Comparison of ENCODE assay signal across 1 cellular context in the genomic region with DNA sequence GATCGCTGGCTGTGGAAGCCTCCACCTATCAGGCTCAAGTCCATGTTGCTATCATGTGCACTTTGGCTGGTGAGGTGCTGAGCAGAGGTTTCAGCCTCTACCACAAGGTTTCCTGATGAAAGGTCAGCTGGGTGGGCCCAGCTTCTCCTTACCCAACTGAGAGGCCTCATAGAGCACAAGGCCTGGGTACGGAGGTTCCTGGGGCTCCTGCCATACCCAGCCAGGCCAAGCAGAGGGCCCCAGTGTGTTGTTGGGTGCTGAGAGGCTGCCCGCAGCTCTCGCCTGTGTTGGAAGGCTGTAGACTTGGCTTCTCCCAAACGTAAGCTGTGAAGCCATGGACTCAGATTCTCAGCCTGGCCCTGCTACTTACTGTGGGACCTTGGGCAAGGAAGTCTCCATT.
TF ChIP-seq lines count a peak whose summit lies in the region.

No MANE protein-coding gene starts in this region.

TF ChIP-seq in K562, 482 proteins besides CTCF, POLR2A, EP300 and RAD21 (continued from another document):
- TF ChIP-seq ZNF311 (CRISPR knock-in tag; IDR thresholded peaks at IDR 0.05) (peak; percentile 83), ZBTB7A (IDR thresholded peaks at IDR 0.05; ENCODE audit: borderline replicate concordance, control insufficient read depth, low read depth, low read length) (0 out of 2 replicates have a peak, but pooled peaks have one; percentile 14), RBM15 (IDR thresholded peaks at IDR 0.05; ENCODE audit: insufficient read depth, low read length) (no peak), FIP1L1 (IDR thresholded peaks at IDR 0.05; ENCODE audit: low read depth, low read length, poor library complexity, severe bottlenecking) (no peak), MTA1 (IDR thresholded peaks at IDR 0.05; ENCODE audit: borderline replicate concordance) (0 out of 2 replicates have a peak, but pooled peaks have one; percentile 3), ZNF280B (CRISPR knock-in tag; IDR thresholded peaks at IDR 0.05) (no peak), DMBX1 (CRISPR knock-in tag; IDR thresholded peaks at IDR 0.05; ENCODE audit: borderline replicate concordance) (peak; percentile 80; the same call in 1 of the 2 replicates), MTA2 (IDR thresholded peaks at IDR 0.05; ENCODE audit: low read depth) (0 out of 2 replicates have a peak, but pooled peaks have one; percentile 3), THAP7 (CRISPR knock-in tag; IDR thresholded peaks at IDR 0.05) (peak; percentile 43; the same call in 1 of the 2 replicates), MYC (IDR thresholded peaks at IDR 0.05; ENCODE audit: low read depth, low read length) (peak; percentile 26; the same call in 1 of the 2 replicates), MYC (CRISPR knock-in tag; IDR thresholded peaks at IDR 0.05; ENCODE audit: borderline replicate concordance, low read depth) (peak; percentile 59; the same call in 1 of the 2 replicates), ZNF134 (CRISPR knock-in tag; conservative IDR thresholded peaks at IDR 0.05) (0 out of 2 replicates have a peak, but pooled peaks have one; percentile 16), NFYB (IDR thresholded peaks at IDR 0.05; ENCODE audit: extremely low read depth, insufficient read length) (peak; percentile 10)
- TF ChIP-seq, protein P1, sequence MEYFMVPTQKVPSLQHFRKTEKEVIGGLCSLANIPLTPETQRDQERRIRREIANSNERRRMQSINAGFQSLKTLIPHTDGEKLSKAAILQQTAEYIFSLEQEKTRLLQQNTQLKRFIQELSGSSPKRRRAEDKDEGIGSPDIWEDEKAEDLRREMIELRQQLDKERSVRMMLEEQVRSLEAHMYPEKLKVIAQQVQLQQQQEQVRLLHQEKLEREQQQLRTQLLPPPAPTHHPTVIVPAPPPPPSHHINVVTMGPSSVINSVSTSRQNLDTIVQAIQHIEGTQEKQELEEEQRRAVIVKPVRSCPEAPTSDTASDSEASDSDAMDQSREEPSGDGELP (CRISPR knock-in tag; IDR thresholded peaks at IDR 0.05; ENCODE audit: borderline replicate concordance), result peak; percentile 73
- TF ChIP-seq, protein P2, sequence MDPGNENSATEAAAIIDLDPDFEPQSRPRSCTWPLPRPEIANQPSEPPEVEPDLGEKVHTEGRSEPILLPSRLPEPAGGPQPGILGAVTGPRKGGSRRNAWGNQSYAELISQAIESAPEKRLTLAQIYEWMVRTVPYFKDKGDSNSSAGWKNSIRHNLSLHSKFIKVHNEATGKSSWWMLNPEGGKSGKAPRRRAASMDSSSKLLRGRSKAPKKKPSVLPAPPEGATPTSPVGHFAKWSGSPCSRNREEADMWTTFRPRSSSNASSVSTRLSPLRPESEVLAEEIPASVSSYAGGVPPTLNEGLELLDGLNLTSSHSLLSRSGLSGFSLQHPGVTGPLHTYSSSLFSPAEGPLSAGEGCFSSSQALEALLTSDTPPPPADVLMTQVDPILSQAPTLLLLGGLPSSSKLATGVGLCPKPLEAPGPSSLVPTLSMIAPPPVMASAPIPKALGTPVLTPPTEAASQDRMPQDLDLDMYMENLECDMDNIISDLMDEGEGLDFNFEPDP (CRISPR knock-in tag; IDR thresholded peaks at IDR 0.05), result peak; percentile 18; the same call in 1 of the 2 replicates
TF ChIP-seq in K562: peak in this region for 29.
